8 cellular contexts compared by ENCODE assay signal in the genomic region with DNA sequence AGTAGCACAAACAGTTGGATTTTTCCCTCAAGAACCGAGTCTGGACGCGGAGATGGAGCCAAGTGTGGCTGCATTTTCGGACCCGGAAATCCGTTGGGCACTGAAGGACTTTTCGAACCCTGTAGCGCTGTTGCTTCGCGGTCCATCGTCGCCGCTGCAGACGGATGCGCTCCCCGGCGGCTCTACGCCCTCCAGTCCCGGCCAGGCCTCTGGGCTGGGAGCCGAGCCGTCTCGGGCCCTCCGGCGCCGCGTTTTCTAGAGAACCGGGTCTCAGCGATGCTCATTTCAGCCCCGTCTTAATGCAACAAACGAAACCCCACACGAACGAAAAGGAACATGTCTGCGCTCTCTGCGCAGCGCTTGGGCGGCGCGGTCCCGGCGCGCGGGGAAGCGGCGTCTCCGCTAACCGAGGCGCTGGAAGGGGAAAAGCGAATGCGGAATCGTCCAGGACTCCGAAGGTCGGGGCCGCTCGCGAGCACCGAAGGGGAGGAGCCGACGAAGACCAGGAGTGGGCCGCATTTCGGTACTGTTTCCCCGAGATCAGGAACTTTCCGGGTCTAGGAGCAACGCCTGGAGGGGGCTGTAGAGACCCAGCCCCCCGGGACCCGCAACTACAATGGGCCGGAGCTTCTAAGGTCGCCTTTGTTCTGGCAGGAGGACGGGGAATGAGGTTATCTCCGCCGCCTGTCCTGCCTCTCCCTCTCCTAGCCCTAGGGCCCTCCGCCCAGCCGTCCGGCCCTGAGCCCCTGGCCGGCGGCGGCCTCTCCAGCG. TPM values are rescaled to one million over a fixed set of nuclear protein-coding genes. Genes with fewer than 3 reads are reported as not detected.
DNase-seq lines count a peak whose midpoint lies in the region; TF ChIP-seq lines count a peak whose summit lies in the region.

No MANE protein-coding gene starts in this region.

- no peaks in the 10 kb centered on the region for H3K9me3 ChIP-seq in CD4-positive, alpha-beta memory T cell (ENCODE audit: control insufficient read depth in 1 of 2, low read length in 2 of 2)
- H3K9me3 ChIP-seq in MM.1S (replicated peaks; ENCODE audit: insufficient read depth, low read length) = no peaks in the 10 kb centered on the region

- peaks cover 8 to 41% (median 27%) of the 10 kb centered on the region in 4 donors for H3K4me1 Mint-ChIP-seq in CD4-positive, alpha-beta memory T cell
- H3K4me1 Mint-ChIP-seq in neural crest cell = peaks cover 4% of the 10 kb centered on the region

- CTCF ChIA-PET in CD4-positive, alpha-beta memory T cell (lab: Charles Lee; ENCODE audit: partially characterized antibody) = no interaction called here

- H3K27ac Mint-ChIP-seq in CD4-positive, alpha-beta memory T cell = no peak overlapping the region
- no peak overlapping the region for H3K27ac Mint-ChIP-seq in neural crest cell (ENCODE audit: unreplicated experiment)

- H3K27me3 ChIP-seq in CD4-positive, alpha-beta memory T cell (ENCODE audit: insufficient read depth, low read length) = peaks cover 72% of the 10 kb centered on the region
- peaks cover 80% of the 10 kb centered on the region for H3K27me3 ChIP-seq in MM.1S (replicated peaks; ENCODE audit: insufficient read depth, low read length)

- H3K4me3 ChIP-seq in CD4-positive, alpha-beta memory T cell (ENCODE audit: low read length in 2 of 2) = no peak overlapping the region
- H3K4me3 ChIP-seq in MM.1S (ENCODE audit: low read length) (0 out of 2 replicates have a peak overlapping the region, but pooled peaks have one; percentile 20), choroid plexus epithelial cell (ENCODE audit: low read depth, low read length) (no peak overlapping the region)

- no peaks in the 10 kb centered on the region for H3K9me2 ChIP-seq in MM.1S (replicated peaks; ENCODE audit: insufficient read depth, low read length)

- TF ChIP-seq CTCF in MM.1S (IDR thresholded peaks at IDR 0.05; ENCODE audit: low read length) (no peak), choroid plexus epithelial cell (conservative IDR thresholded peaks at IDR 0.05; ENCODE audit: low read depth, low read length) (no peak), neural crest cell (conservative IDR thresholded peaks at IDR 0.05) (no peak)

- no peak overlapping the region for H3K9ac ChIP-seq in MM.1S (ENCODE audit: low read length)

- H3K4me1 ChIP-seq in CD4-positive, alpha-beta memory T cell (ENCODE audit: insufficient read depth, low read length) = peaks cover 39% of the 10 kb centered on the region
- peaks cover 3% of the 10 kb centered on the region; the same call in 1 of the 2 replicates for H3K4me1 ChIP-seq in MM.1S (ENCODE audit: low read length)

- no peaks in the 10 kb centered on the region for H3K79me2 ChIP-seq in MM.1S (ENCODE audit: low read length)

- H3K4me2 ChIP-seq in MM.1S (ENCODE audit: low read depth, low read length) = peak overlapping the region; percentile 39; the same call in 1 of the 2 replicates

- H3K9me3 Mint-ChIP-seq in CD4-positive, alpha-beta memory T cell = peaks cover 0 to 5% (median 0%) of the 10 kb centered on the region in 8 donors
- no peaks in the 10 kb centered on the region for H3K9me3 Mint-ChIP-seq in neural crest cell

- H3K36me3 Mint-ChIP-seq in CD4-positive, alpha-beta memory T cell = no peaks in the 10 kb centered on the region
- H3K36me3 Mint-ChIP-seq in neural crest cell (ENCODE audit: low read depth) = no peaks in the 10 kb centered on the region

- intact Hi-C loops in CD4-positive, alpha-beta memory T cell (cut with micrococcal nuclease) = no loop called here

- no peaks in the 10 kb centered on the region for H3K36me3 ChIP-seq in CD4-positive, alpha-beta memory T cell (ENCODE audit: insufficient read depth, low read length)
- no peaks in the 10 kb centered on the region for H3K36me3 ChIP-seq in MM.1S (replicated peaks; ENCODE audit: insufficient read depth, low read length)

- H3F3A ChIP-seq in MM.1S (ENCODE audit: insufficient read depth, low read length) = no peaks in the 10 kb centered on the region

- peak overlapping the region in 7 of 8 donors; percentile 38 to 80 (median 63) for H3K4me3 Mint-ChIP-seq in CD4-positive, alpha-beta memory T cell
- peak overlapping the region; percentile 73 for H3K4me3 Mint-ChIP-seq in neural crest cell

- DNase-seq in CD4-positive, alpha-beta memory T cell = peak in 3 of 5 donors; percentile 21 to 25 (median 22)
- DNase-seq in MM.1S (no peak), choroid plexus epithelial cell (ENCODE audit: low read depth) (peak; percentile 42), neural crest cell (ENCODE audit: low read depth, low spot score) (peak; percentile 23), pons (ENCODE audit: low spot score) (no peak), substantia nigra (lab: John Stamatoyannopoulos, UW) (no peak), midbrain (lab: John Stamatoyannopoulos, UW) (no peak), GDM1 (lab: John Stamatoyannopoulos, UW) (no peak)

- H4K20me1 ChIP-seq in MM.1S (ENCODE audit: insufficient read depth, low read length) = 0 out of 2 replicates have a peak, but pooled peaks cover 2% of the 10 kb centered on the region

- H2AFZ ChIP-seq in MM.1S (ENCODE audit: low read length) = no peak overlapping the region

- no peak overlapping the region for H3K27ac ChIP-seq in CD4-positive, alpha-beta memory T cell (ENCODE audit: low read depth, low read length)
- H3K27ac ChIP-seq in MM.1S (ENCODE audit: low read length) = no peak overlapping the region
- H3K27ac ChIP-seq in substantia nigra (ENCODE audit: low read depth, low read length, poor library complexity, severe bottlenecking) = no peak overlapping the region

- POLR2A ChIA-PET in CD4-positive, alpha-beta memory T cell (lab: Charles Lee; ENCODE audit: partially characterized antibody) = no interaction called here

- peaks cover 49 to 56% of the 10 kb centered on the region in 2 donors for H3K27me3 Mint-ChIP-seq in CD4-positive, alpha-beta memory T cell
- H3K27me3 Mint-ChIP-seq in neural crest cell (ENCODE audit: low read depth) = peaks cover 16% of the 10 kb centered on the region

RNA-seq across cellular contexts. Expression of gene EMX1, which starts 3.2 kb away (rescaled TPM):
- total RNA-seq in CD4-positive, alpha-beta memory T cell = not detected
- polyA plus RNA-seq in CD4-positive, alpha-beta memory T cell = not detected
- total RNA-seq in neural crest cell = not detected in 2 replicates

RNA-seq across cellular contexts. Expression of gene SPR, which starts 33.3 kb away (rescaled TPM):
- total RNA-seq in CD4-positive, alpha-beta memory T cell = not detected
- under 1 TPM in 1 of 2 donors, not detected in 1; 0.58 TPM for polyA plus RNA-seq in CD4-positive, alpha-beta memory T cell
- 5.8 and 6.3 TPM in 2 replicates for total RNA-seq in neural crest cell

Comparison
In these comparisons a context has a peak if more than half of its experiments do, and no peak if none do; other contexts are left out.
1. DNase-seq: peak in CD4-positive, alpha-beta memory T cell (3 of 5), choroid plexus epithelial cell (single experiment) and neural crest cell (single experiment); none in MM.1S (single experiment), pons (single experiment), substantia nigra (0 of 49), midbrain (single experiment) and GDM1 (single experiment).